ENCODE assay signal across 8 cellular contexts in the genomic region with DNA sequence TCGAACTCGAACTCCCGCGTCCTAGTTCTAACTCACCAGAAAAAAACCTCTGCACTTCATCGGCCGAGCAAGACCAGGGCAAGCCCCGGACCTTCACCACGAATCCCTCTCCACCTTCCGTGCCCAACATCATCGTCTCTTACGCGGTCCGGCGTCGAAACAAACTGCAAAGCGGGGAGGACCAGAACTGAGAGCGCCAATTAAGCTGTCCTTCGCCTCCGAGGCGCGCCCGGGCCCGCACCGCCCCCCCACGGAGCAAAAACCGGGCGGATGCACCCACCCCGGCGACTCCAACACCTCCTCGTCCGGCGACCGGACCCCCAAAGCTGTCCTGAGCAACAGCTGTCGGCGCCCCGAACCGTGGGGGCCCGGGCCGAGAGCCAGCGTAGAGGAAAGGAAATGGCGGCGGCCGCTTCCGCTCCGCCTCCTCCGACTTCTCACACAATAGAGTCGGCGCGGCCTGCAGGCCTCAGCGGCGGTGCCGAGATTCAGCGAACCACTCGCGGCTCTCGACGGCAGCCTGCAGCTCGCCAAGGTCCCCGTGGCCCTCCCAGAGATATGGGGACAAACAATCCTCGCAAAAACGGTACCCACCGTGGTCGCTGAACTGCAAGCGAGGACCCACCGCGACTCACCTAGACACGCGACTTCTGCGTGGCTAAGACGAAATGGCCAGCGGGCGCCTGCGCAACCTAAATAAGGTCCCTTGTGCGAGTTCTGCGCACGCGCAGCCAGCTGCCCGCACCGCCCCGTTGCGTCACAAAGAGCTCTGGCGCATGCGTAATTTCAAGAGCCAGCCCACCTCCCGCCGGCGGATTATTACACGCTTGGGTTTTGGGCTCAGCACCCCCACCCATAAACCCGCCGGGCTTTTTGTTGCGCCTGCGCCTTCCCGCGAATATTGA. TPM values are rescaled to one million over a fixed set of nuclear protein-coding genes. Genes with fewer than 3 reads are reported as not detected.
DNase-seq lines count a peak whose midpoint lies in the region; ATAC-seq and TF ChIP-seq lines count a peak whose summit lies in the region.

A gene with protein sequence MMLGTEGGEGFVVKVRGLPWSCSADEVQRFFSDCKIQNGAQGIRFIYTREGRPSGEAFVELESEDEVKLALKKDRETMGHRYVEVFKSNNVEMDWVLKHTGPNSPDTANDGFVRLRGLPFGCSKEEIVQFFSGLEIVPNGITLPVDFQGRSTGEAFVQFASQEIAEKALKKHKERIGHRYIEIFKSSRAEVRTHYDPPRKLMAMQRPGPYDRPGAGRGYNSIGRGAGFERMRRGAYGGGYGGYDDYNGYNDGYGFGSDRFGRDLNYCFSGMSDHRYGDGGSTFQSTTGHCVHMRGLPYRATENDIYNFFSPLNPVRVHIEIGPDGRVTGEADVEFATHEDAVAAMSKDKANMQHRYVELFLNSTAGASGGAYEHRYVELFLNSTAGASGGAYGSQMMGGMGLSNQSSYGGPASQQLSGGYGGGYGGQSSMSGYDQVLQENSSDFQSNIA (minus strand): TSS at position 671 of the 905 bp plus-strand sequence. CDS start 538 bp downstream, at position 133.

- H3K27me3 ChIP-seq in right atrium auricular region (no peaks in the 10 kb centered on the region), uterus (no peaks in the 10 kb centered on the region)

- TF ChIP-seq CTCF in right atrium auricular region (IDR thresholded peaks at IDR 0.05) (no peak), uterus (IDR thresholded peaks at IDR 0.05) (peak in 1 of 4 experiments; percentile 11)

- DNase-seq in NCI-H187 (lab: John Stamatoyannopoulos, UW): peak; percentile 95 to 97
- DNase-seq in T-helper 2 cell: peak; percentile 91 to 99 (median 98)
- peak; percentile 100 for DNase-seq in right atrium auricular region (ENCODE audit: low spot score)
- DNase-seq in pulmonary artery endothelial cell (ENCODE audit: low read depth, low spot score): peak; percentile 92
- DNase-seq in uterus: peak; percentile 99 to 100

- H3K36me3 ChIP-seq in right atrium auricular region: peaks cover 43% of the 10 kb centered on the region
- H3K36me3 ChIP-seq in uterus: no peaks in the 10 kb centered on the region

- peak; percentile 74 for ATAC-seq in HG02938 (IDR thresholded peaks at IDR 0.05; ENCODE audit: unreplicated experiment)

- peak within 1 kb of the TSS; percentile 99 for H3K27ac ChIP-seq in angular gyrus (ENCODE audit: low read depth, low read length)
- peak within 1 kb of the TSS; percentile 100 for H3K27ac ChIP-seq in right atrium auricular region
- H3K27ac ChIP-seq in uterus: peak within 1 kb of the TSS; percentile 97 to 100

- TF ChIP-seq POLR2A in GM15510 (IDR thresholded peaks at IDR 0.05; ENCODE audit: borderline replicate concordance, extremely low read depth, insufficient read length) (peak; percentile 100), uterus (IDR thresholded peaks at IDR 0.05) (peak; percentile 96 to 100)

- intact Hi-C loops in uterus (cut with DNase I; ENCODE audit: low total_unique reads): no loop called here

- H3K4me1 ChIP-seq in right atrium auricular region (peaks cover 0 to 50% of the 10 kb centered on the region in 2 donors), uterus (peaks cover 13 to 24% of the 10 kb centered on the region in 2 donors)

- H3K4me3 ChIP-seq in right atrium auricular region (peak within 1 kb of the TSS; percentile 92 to 100), uterus (peak within 1 kb of the TSS; percentile 78 to 94)

- H3K9me3 ChIP-seq in right atrium auricular region (no peaks in the 10 kb centered on the region), uterus (no peaks in the 10 kb centered on the region)

RNA-seq across cellular contexts. Expression of the gene that starts here (rescaled TPM):
- total RNA-seq in right atrium auricular region (100 to 1,000 TPM; 104 to 146 TPM), pulmonary artery endothelial cell (648 and 1,151 TPM in 2 replicates), uterus (1,000 to 10,000 TPM in 1 of 4 donors, 100 to 1,000 TPM in 3; 237 to 1,003 (median 495) TPM)

Comparison
In these comparisons a context has a peak if more than half of its experiments do, and no peak if none do; other contexts are left out.
1. Peak in every context shown above with its lines: DNase-seq, ATAC-seq, H3K4me3 ChIP-seq and H3K27ac ChIP-seq.